Comparison of ENCODE assay signal across 8 cellular contexts in the genomic region with DNA sequence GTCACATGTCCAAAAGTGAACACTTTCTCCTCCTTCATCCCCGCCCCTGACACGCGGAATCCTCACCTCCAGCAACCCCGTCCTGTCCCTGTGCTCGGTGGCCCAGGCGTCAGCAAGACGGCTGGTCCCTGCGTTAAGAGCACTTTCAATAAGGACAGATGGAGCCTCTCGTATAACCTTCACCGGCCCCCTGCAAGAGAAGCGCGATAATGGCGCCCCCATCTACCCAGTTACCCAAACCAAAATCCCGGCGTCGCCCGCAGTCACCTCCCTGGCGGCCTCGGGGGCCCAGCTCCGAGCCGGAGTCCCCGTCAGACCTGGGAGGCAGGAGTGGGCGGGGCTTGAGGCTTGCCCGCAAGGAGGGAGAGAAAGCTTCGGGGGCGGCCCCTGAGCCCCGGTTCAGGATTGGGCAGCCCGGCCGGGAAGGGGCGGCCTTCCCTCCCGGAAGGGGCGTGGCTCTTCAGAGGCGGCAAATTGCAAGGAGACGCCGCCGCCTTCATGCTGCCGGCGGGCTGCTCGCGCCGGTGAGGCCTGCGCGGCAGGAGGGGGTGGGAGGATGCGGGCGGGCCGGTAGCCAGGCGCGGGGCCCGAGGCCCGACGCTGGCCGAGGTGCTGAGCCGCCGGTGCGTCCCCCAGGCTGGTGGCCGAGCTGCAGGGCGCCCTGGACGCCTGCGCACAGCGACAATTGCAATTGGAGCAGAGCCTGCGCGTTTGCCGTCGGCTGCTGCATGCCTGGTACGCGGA. TPM values are rescaled to one million over a fixed set of nuclear protein-coding genes. Genes with fewer than 3 reads are reported as not detected.
DNase-seq lines count a peak whose midpoint lies in the region; ATAC-seq and TF ChIP-seq lines count a peak whose summit lies in the region.

A gene with protein sequence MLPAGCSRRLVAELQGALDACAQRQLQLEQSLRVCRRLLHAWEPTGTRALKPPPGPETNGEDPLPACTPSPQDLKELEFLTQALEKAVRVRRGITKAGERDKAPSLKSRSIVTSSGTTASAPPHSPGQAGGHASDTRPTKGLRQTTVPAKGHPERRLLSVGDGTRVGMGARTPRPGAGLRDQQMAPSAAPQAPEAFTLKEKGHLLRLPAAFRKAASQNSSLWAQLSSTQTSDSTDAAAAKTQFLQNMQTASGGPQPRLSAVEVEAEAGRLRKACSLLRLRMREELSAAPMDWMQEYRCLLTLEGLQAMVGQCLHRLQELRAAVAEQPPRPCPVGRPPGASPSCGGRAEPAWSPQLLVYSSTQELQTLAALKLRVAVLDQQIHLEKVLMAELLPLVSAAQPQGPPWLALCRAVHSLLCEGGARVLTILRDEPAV (plus strand): TSS at position 463 of the 744 bp plus-strand sequence. CDS start 36 bp downstream, at position 499.

- TF ChIP-seq EP300 in upper lobe of left lung (IDR thresholded peaks at IDR 0.05): no peak

- no peaks in the 10 kb centered on the region for H3K9me3 ChIP-seq in upper lobe of left lung

- TF ChIP-seq POLR2A in upper lobe of left lung (IDR thresholded peaks at IDR 0.05): peak in 1 of 4 donors; percentile 46

- WGBS in upper lobe of left lung, 2 donors: 0 to 2% methylated on average over 18 to 29 of the region's 66 CpGs

- intact Hi-C loops in cardiac septum (cut with DNase I): no loop called here

- H3K27me3 ChIP-seq in upper lobe of left lung: no peaks in the 10 kb centered on the region

- H3K4me3 ChIP-seq in GM12865 (ENCODE audit: low read depth, low read length) (peak within 1 kb of the TSS; percentile 58), upper lobe of left lung (peak within 1 kb of the TSS; percentile 12 to 66 (median 57))

- ATAC-seq in HG02763 (IDR thresholded peaks at IDR 0.05; ENCODE audit: unreplicated experiment): peak; percentile 85
- ATAC-seq in upper lobe of left lung (ENCODE audit: low FRiP score in 2 of 2): peak; percentile 95 to 98

- DNase-seq in GM12865 (ENCODE audit: low read depth) (peak; percentile 97), NCI-H1436 (lab: John Stamatoyannopoulos, UW) (peak; percentile 97), SW480 (ENCODE audit: low spot score) (peak; percentile 93), cardiac septum (ENCODE audit: low spot score) (peak; percentile 97), pons (ENCODE audit: low spot score) (peak; percentile 93), upper lobe of left lung (peak; percentile 96 to 97)
- DNase-seq in activated naive CD8-positive, alpha-beta T cell treated with anti-CD3 and anti-CD28 coated beads, Interleukin-2, amount 50 U/mL, for 16 hours (ENCODE audit: low read depth, low spot score): peak; percentile 95

- H3K27ac ChIP-seq in upper lobe of left lung: peak within 1 kb of the TSS in 2 of 4 donors; percentile 68 to 72

- no peaks in the 10 kb centered on the region for H3K36me3 ChIP-seq in upper lobe of left lung

- H3K4me1 ChIP-seq in upper lobe of left lung: peaks cover 9 to 27% (median 21%) of the 10 kb centered on the region in 4 donors

- no peak for TF ChIP-seq CTCF in GM12865 (IDR thresholded peaks at IDR 0.05; ENCODE audit: insufficient read depth, low read depth, low read length, missing control alignments)
- TF ChIP-seq CTCF in upper lobe of left lung (IDR thresholded peaks at IDR 0.05): no peak

RNA-seq across cellular contexts. Expression of the gene that starts here (rescaled TPM):
- total RNA-seq in cardiac septum: 0.51 TPM
- 1 to 10 TPM in 4 of 6 donors, under 1 TPM in 1, not detected in 1; 0.61 to 2.7 (median 1.7) TPM for total RNA-seq in upper lobe of left lung

Comparison
In these comparisons a context has a peak if more than half of its experiments do, and no peak if none do; other contexts are left out.
1. Peak in DNase-seq in cardiac septum; RNA of the gene not detected or under 1 TPM.